Comparison of ENCODE assay signal across 16 cellular contexts in the genomic region with DNA sequence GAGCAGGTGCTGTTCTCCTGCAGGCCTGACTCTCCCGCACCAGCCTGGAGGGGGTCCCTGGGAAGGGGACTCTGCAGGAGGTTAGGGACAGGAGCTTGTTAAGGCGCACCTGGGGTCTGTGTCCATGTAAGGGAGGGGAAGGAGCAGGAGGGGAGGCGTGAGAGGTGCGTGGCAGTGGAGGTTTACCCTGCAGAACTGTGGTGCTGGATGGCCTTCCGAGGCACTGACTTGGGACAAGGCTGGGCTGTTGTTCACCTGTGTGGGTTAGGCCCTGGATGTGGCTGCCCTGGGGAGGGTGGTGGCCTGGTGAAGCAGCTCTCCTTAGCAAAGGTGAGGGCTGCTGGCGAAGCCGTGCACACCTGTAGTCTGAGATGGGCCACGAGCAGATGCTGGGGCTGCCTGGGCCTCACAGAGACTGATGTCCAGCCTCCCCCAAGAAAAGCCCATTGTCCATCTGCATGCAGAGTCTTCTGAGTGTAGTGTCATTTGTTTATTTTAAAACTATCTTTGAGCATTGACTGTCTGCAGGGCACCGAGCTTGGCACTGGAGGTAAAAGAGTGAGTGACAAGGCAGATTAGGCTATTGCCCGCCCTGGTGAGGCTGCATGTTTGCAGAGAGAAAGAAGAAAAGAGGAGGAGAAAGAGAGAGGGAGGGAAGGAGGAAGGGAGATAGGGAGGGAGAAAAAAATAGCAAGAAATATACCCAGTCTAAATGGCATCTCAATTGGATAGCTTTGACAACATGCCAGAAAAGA.
"Had no signal": no experiment of that assay in that cellular context is flagged by ENCODE, and none has a peak within 500 bp of the region (broad histone marks: within the 10 kb centered on the region; RNA-seq: fewer than 3 reads in every experiment).

No MANE protein-coding gene starts in this region.

- H3K4me1 Mint-ChIP-seq: activated CD4-positive, alpha-beta T cell treated with anti-CD3 and anti-CD28 coated beads for 36 hours; natural killer cell; T-cell; WTC11 had no signal

- H3K4me3 Mint-ChIP-seq: activated CD4-positive, alpha-beta T cell treated with anti-CD3 and anti-CD28 coated beads for 36 hours; activated naive CD8-positive, alpha-beta T cell; activated T-cell treated with anti-CD3 and anti-CD28 coated beads, Interleukin-2, amount 50 U/mL, for 72 hours; dendritic cell treated with granulocyte-macrophage colony-stimulating factor and Interleukin-4, amounts not matched to agents 40 ng/mL and 50 ng/mL, for 4 days; natural killer cell; T-cell; WTC11 had no signal

- H3K9me3 ChIP-seq: left lung, uterus had no signal

- H3K27me3 Mint-ChIP-seq: dendritic cell treated with granulocyte-macrophage colony-stimulating factor and Interleukin-4, amounts not matched to agents 40 ng/mL and 50 ng/mL, for 4 days had no signal

- H3K4me1 ChIP-seq: foreskin keratinocyte, left lung, uterus had no signal

- H3K27me3 ChIP-seq: foreskin keratinocyte, uterus had no signal

- DNase-seq: activated CD4-positive, alpha-beta T cell treated with anti-CD3 and anti-CD28 coated beads for 36 hours; activated CD4-positive, alpha-beta T cell treated with anti-CD3 and anti-CD28 coated beads, Interleukin-2, amount 50 U/mL, for 48 hours; activated gamma-delta T cell; activated T-cell treated with anti-CD3 and anti-CD28 coated beads, Interleukin-2, amount 50 U/mL, for 72 hours; effector memory CD4-positive, alpha-beta T cell; foreskin keratinocyte; kidney; mesenchymal stem cell; natural killer cell; stimulated activated CD4-positive, alpha-beta T cell treated with anti-CD3 and anti-CD28 coated beads, Interleukin-2, amount 100 ng/mL, for 48 hours; T-cell; uterus had no signal

- H3K4me3 ChIP-seq: left lung, uterus had no signal

- H3K27ac ChIP-seq: foreskin keratinocyte, left lung, uterus had no signal

- ATAC-seq: activated CD4-positive, alpha-beta T cell treated with anti-CD3 and anti-CD28 coated beads for 36 hours; activated T-cell treated with anti-CD3 and anti-CD28 coated beads, Interleukin-2, amount 50 U/mL, for 72 hours; foreskin keratinocyte; left lung; T-cell; WTC11 had no signal

- H3K27ac Mint-ChIP-seq: activated CD4-positive, alpha-beta T cell treated with anti-CD3 and anti-CD28 coated beads for 36 hours; activated naive CD8-positive, alpha-beta T cell; activated T-cell treated with anti-CD3 and anti-CD28 coated beads, Interleukin-2, amount 50 U/mL, for 72 hours; dendritic cell treated with granulocyte-macrophage colony-stimulating factor and Interleukin-4, amounts not matched to agents 40 ng/mL and 50 ng/mL, for 4 days; natural killer cell; T-cell; WTC11 had no signal

- H3K36me3 ChIP-seq: left lung, uterus had no signal

- H3K9me3 Mint-ChIP-seq: dendritic cell treated with granulocyte-macrophage colony-stimulating factor and Interleukin-4, amounts not matched to agents 40 ng/mL and 50 ng/mL, for 4 days had no signal

- H3K36me3 Mint-ChIP-seq: activated naive CD8-positive, alpha-beta T cell; natural killer cell; T-cell had no signal
